Comparison of ENCODE assay signal across 21 cellular contexts in the genomic region with DNA sequence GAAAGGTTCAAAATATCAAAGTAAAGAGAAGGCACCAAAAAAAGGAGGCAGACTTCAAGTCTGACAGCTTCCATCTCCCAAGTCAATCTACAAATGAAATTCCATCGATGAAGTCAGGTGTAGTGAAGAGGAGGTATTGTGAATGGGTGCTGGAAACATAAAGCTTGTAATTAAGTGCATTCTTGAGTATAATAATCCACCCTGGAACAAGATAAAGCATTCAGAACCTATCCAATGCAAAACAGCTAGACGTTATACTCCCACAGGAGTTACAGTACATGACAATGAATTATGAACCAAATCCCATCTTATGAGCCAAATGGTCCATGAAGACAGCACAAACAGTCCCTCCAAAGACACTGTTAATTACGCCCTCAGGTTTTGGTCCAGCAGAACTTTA. TPM values are rescaled to one million over a fixed set of nuclear protein-coding genes. Genes with fewer than 3 reads are reported as not detected.
"Had no signal": no experiment of that assay in that cellular context is flagged by ENCODE, and none has a peak within 500 bp of the region (broad histone marks: within the 10 kb centered on the region; RNA-seq: fewer than 3 reads in every experiment).

No MANE protein-coding gene starts in this region.

- DNase-seq: activated CD4-positive, alpha-beta T cell treated with anti-CD3 and anti-CD28 coated beads for 1 hour; activated CD4-positive, alpha-beta T cell treated with anti-CD3 and anti-CD28 coated beads, Interleukin-2, amount 50 U/mL, for 1 hour; activated CD8-positive, alpha-beta memory T cell treated with anti-CD3 and anti-CD28 coated beads for 24 hours; activated CD8-positive, alpha-beta memory T cell treated with anti-CD3 and anti-CD28 coated beads, Interleukin-2, amount 50 U/mL, for 4 hours; activated T-cell treated with anti-CD3 and anti-CD28 coated beads, Interleukin-2, amount 50 U/mL, for 24 hours; aorta; effector CD8-positive, alpha-beta T cell; erythroblast; foreskin fibroblast; heart right ventricle; naive B cell; stimulated activated CD4-positive, alpha-beta T cell treated with anti-CD3 and anti-CD28 coated beads, Interleukin-2, amount 100 ng/mL, for 48 hours; stimulated activated CD8-positive, alpha-beta memory T cell treated with anti-CD3 and anti-CD28 coated beads, Interleukin-4, amount 100 ng/mL, for 48 hours; stimulated activated naive B cell treated with anti-CD40 and anti-IgM and Interleukin-4, amounts not matched to agents 10 μg/mL and 1 μg/mL and 100 μg/mL, for 72 hours; transverse colon; uterus had no signal

- H3K4me1 ChIP-seq: heart right ventricle, transverse colon had no signal

- H3K27me3 ChIP-seq: transverse colon, uterus had no signal

- H3K4me3 ChIP-seq: heart right ventricle, lung, transverse colon, uterus had no signal

- FAIRE-seq: keratinocyte had no signal

- H3K27ac ChIP-seq: heart right ventricle, transverse colon, uterus, VCaP had no signal

- H3K9me3 ChIP-seq: heart right ventricle, transverse colon, uterus had no signal

- H3K36me3 ChIP-seq: heart right ventricle, transverse colon, uterus had no signal

RNA-seq across cellular contexts. Expression of a gene that starts 22.3 kb away (rescaled TPM):
- total RNA-seq: activated naive CD4-positive, alpha-beta T cell treated with anti-CD3 and anti-CD28 coated beads, Interleukin-2, amount 50 U/mL, for 72 hours; activated T-helper 17 cell treated with anti-CD3 and anti-CD28 coated beads, Interleukin-2, amount 50 U/mL, for 72 hours had no signal
